In genomic region chr19:10877608-10878007, GRCh38 we compare ENCODE assay signal across 8 cellular contexts. TPM values are rescaled to one million over a fixed set of nuclear protein-coding genes. Genes with fewer than 3 reads are reported as not detected.
DNase-seq lines count a peak whose midpoint lies in the region; ATAC-seq and TF ChIP-seq lines count a peak whose summit lies in the region.
"Not testable (repeated sequence)": the region's sequence is repeated elsewhere in the genome, so short reads cannot be mapped to it uniquely, and the experiment has no call there.
"Had no signal": no experiment of that assay in that cellular context is flagged by ENCODE, and none has a peak within 500 bp of the region (broad histone marks: within the 10 kb centered on the region; RNA-seq: fewer than 3 reads in every experiment).

No MANE protein-coding gene starts in this region.

- H2AFZ ChIP-seq in GM23338; OCI-LY7 (ENCODE audit: low read length): not testable (repeated sequence)

- CTCF ChIA-PET in OCI-LY7 (lab: Charles Lee; ENCODE audit: unreplicated experiment): not testable (repeated sequence)
- CTCF ChIA-PET in activated CD4-positive, alpha-beta memory T cell treated with anti-CD3 and anti-CD28 coated beads for 36 hours (lab: Charles Lee): interaction anchor here (1.3 to 2.7 kb wide), 3 partner anchors 13 to 59 kb away, joined by 3 to 16 read pairs (median 4); no protein-coding TSS in a partner anchor

- H3K27ac Mint-ChIP-seq in GM23338 (peak overlapping the region; percentile 98), nephron (peak overlapping the region in 2 of 3 experiments; percentile 45 to 59)
- H3K27ac Mint-ChIP-seq in activated CD4-positive, alpha-beta memory T cell treated with anti-CD3 and anti-CD28 coated beads for 36 hours: peak overlapping the region; percentile 81
- peak overlapping the region; percentile 79 for H3K27ac Mint-ChIP-seq in activated naive CD8-positive, alpha-beta T cell treated with anti-CD3 and anti-CD28 coated beads, Interleukin-2, amount 50 U/mL, for 24 hours
- peak overlapping the region; percentile 88 for H3K27ac Mint-ChIP-seq in stimulated activated effector memory CD8-positive, alpha-beta T cell treated with anti-CD3 and anti-CD28 coated beads, Interleukin-12 subunit alpha, Interleukin-12 subunit beta, amount 100 ng/mL, for 72 hours

- ATAC-seq in GM23338; activated naive CD8-positive, alpha-beta T cell treated with anti-CD3 and anti-CD28 coated beads, Interleukin-2, amount 50 U/mL, for 24 hours; stimulated activated effector memory CD8-positive, alpha-beta T cell treated with anti-CD3 and anti-CD28 coated beads, Interleukin-12 subunit alpha, Interleukin-12 subunit beta, amount 100 ng/mL, for 72 hours: not testable (repeated sequence)

- H3K4me1 Mint-ChIP-seq in GM23338 (peaks cover 51% of the 10 kb centered on the region), nephron (peaks cover 36% of the 10 kb centered on the region)
- H3K4me1 Mint-ChIP-seq in activated CD4-positive, alpha-beta memory T cell treated with anti-CD3 and anti-CD28 coated beads for 36 hours (ENCODE audit: low read depth): peaks cover 36% of the 10 kb centered on the region
- peaks cover 49% of the 10 kb centered on the region for H3K4me1 Mint-ChIP-seq in activated naive CD8-positive, alpha-beta T cell treated with anti-CD3 and anti-CD28 coated beads, Interleukin-2, amount 50 U/mL, for 24 hours
- peaks cover 31% of the 10 kb centered on the region for H3K4me1 Mint-ChIP-seq in stimulated activated effector memory CD8-positive, alpha-beta T cell treated with anti-CD3 and anti-CD28 coated beads, Interleukin-12 subunit alpha, Interleukin-12 subunit beta, amount 100 ng/mL, for 72 hours

- not testable (repeated sequence) for TF ChIP-seq POLR2A in esophagus squamous epithelium (IDR thresholded peaks at IDR 0.05)

- peaks cover 11% of the 10 kb centered on the region for H4K20me1 ChIP-seq in GM23338 (replicated peaks; ENCODE audit: insufficient read depth)
- H4K20me1 ChIP-seq in OCI-LY7 (ENCODE audit: insufficient read depth, low read length): not testable (repeated sequence)

- H3K27ac ChIP-seq in GM23338 (ENCODE audit: low read depth) (peak overlapping the region; percentile 62), OCI-LY7 (ENCODE audit: low read depth, low read length, poor library complexity, severe bottlenecking) (peak overlapping the region; percentile 90), esophagus squamous epithelium (peak overlapping the region in 3 of 4 donors; percentile 66 to 72 (median 66))

- not testable (repeated sequence) for H3K4me2 ChIP-seq in GM23338
- H3K4me2 ChIP-seq in OCI-LY7 (ENCODE audit: low read length): peak overlapping the region; percentile 86

- not testable (repeated sequence) for H3K36me3 ChIP-seq in GM23338 (ENCODE audit: insufficient read depth); esophagus squamous epithelium
- peaks cover 39% of the 10 kb centered on the region for H3K36me3 ChIP-seq in OCI-LY7 (ENCODE audit: insufficient read depth, low read length)

- not testable (repeated sequence) for H3K4me3 ChIP-seq in GM23338, esophagus squamous epithelium
- peak overlapping the region; percentile 66 for H3K4me3 ChIP-seq in OCI-LY7 (ENCODE audit: low read depth, low read length, poor library complexity, severe bottlenecking)

- peaks cover 21% of the 10 kb centered on the region for H3K36me3 Mint-ChIP-seq in GM23338 (ENCODE audit: low read depth)
- not testable (repeated sequence) for H3K36me3 Mint-ChIP-seq in activated CD4-positive, alpha-beta memory T cell treated with anti-CD3 and anti-CD28 coated beads for 36 hours; activated naive CD8-positive, alpha-beta T cell treated with anti-CD3 and anti-CD28 coated beads, Interleukin-2, amount 50 U/mL, for 24 hours (ENCODE audit: low read depth); nephron (ENCODE audit: low read depth)
- H3K36me3 Mint-ChIP-seq in stimulated activated effector memory CD8-positive, alpha-beta T cell treated with anti-CD3 and anti-CD28 coated beads, Interleukin-12 subunit alpha, Interleukin-12 subunit beta, amount 100 ng/mL, for 72 hours: peaks cover 25% of the 10 kb centered on the region

- peaks cover 39% of the 10 kb centered on the region for H3F3A ChIP-seq in GM23338 (replicated peaks; ENCODE audit: low read depth)

- H3K4me3 Mint-ChIP-seq in GM23338; activated CD4-positive, alpha-beta memory T cell treated with anti-CD3 and anti-CD28 coated beads for 36 hours; activated naive CD8-positive, alpha-beta T cell treated with anti-CD3 and anti-CD28 coated beads, Interleukin-2, amount 50 U/mL, for 24 hours; nephron: not testable (repeated sequence)
- H3K4me3 Mint-ChIP-seq in stimulated activated effector memory CD8-positive, alpha-beta T cell treated with anti-CD3 and anti-CD28 coated beads, Interleukin-12 subunit alpha, Interleukin-12 subunit beta, amount 100 ng/mL, for 72 hours: peak overlapping the region; percentile 46

- BruUV-seq in OCI-LY7 (replicated peaks; lab: Mats Ljungman, UMichigan): not testable (repeated sequence)

- WGBS in esophagus squamous epithelium, 2 donors: 92 to 96% methylated on average over 9 of the region's 9 CpGs

- H3K4me1 ChIP-seq in GM23338 (ENCODE audit: insufficient read depth) (peaks cover 45% of the 10 kb centered on the region), OCI-LY7 (ENCODE audit: insufficient read depth, low read length, poor library complexity, severe bottlenecking) (peaks cover 68% of the 10 kb centered on the region), esophagus squamous epithelium (peaks cover 16 to 84% (median 45%) of the 10 kb centered on the region in 3 donors)

- H3K27me3 ChIP-seq in GM23338 (ENCODE audit: insufficient read depth); esophagus squamous epithelium: not testable (repeated sequence)

- intact Hi-C loops in OCI-LY7 (cut with micrococcal nuclease; ENCODE audit: unreplicated experiment): loop anchor here (10.0 kb wide), 1 partner anchor 313 kb away; the partner anchor contains the start of genes CDKN2D and KRI1
- intact Hi-C loops in activated CD4-positive, alpha-beta memory T cell treated with anti-CD3 and anti-CD28 coated beads for 36 hours (cut with micrococcal nuclease): loop anchor here (2.0 kb wide), 1 partner anchor 51 kb away; the partner anchor contains the start of genes TIMM29 and YIPF2
- intact Hi-C loops in esophagus squamous epithelium (cut with DNase I): not testable (repeated sequence)

- not testable (repeated sequence) for H3K9me3 ChIP-seq in OCI-LY7 (ENCODE audit: low read length); esophagus squamous epithelium

- H3K27me3 Mint-ChIP-seq in GM23338 (ENCODE audit: insufficient read depth, low read depth, poor library complexity): peaks cover 25% of the 10 kb centered on the region
- H3K27me3 Mint-ChIP-seq in activated CD4-positive, alpha-beta memory T cell treated with anti-CD3 and anti-CD28 coated beads for 36 hours; activated naive CD8-positive, alpha-beta T cell treated with anti-CD3 and anti-CD28 coated beads, Interleukin-2, amount 50 U/mL, for 24 hours; nephron (ENCODE audit: low read depth): not testable (repeated sequence)

- TF ChIP-seq CTCF in GM23338 (conservative IDR thresholded peaks at IDR 0.05; ENCODE audit: low read depth in 2 of 2); OCI-LY7 (conservative IDR thresholded peaks at IDR 0.05; ENCODE audit: low read length); esophagus squamous epithelium (IDR thresholded peaks at IDR 0.05); nephron (IDR thresholded peaks at IDR 0.05; ENCODE audit: unreplicated experiment in 3 of 3): not testable (repeated sequence)

- not testable (repeated sequence) for DNase-seq in GM23338 (ENCODE audit: low spot score); OCI-LY7 (ENCODE audit: low spot score); activated CD4-positive, alpha-beta memory T cell treated with anti-CD3 and anti-CD28 coated beads for 36 hours; activated naive CD8-positive, alpha-beta T cell treated with anti-CD3 and anti-CD28 coated beads, Interleukin-2, amount 50 U/mL, for 24 hours; esophagus squamous epithelium (lab: John Stamatoyannopoulos, UW); stimulated activated effector memory CD8-positive, alpha-beta T cell treated with anti-CD3 and anti-CD28 coated beads, Interleukin-12 subunit alpha, Interleukin-12 subunit beta, amount 100 ng/mL, for 72 hours (ENCODE audit: low spot score in 2 of 2)

- H3K79me2 ChIP-seq in GM23338 (replicated peaks; ENCODE audit: insufficient read depth) (peaks cover 95% of the 10 kb centered on the region), OCI-LY7 (ENCODE audit: insufficient read depth, low read depth, low read length) (peaks cover 100% of the 10 kb centered on the region)

- not testable (repeated sequence) for H3K9me3 Mint-ChIP-seq in GM23338; activated CD4-positive, alpha-beta memory T cell treated with anti-CD3 and anti-CD28 coated beads for 36 hours; activated naive CD8-positive, alpha-beta T cell treated with anti-CD3 and anti-CD28 coated beads, Interleukin-2, amount 50 U/mL, for 24 hours; nephron; stimulated activated effector memory CD8-positive, alpha-beta T cell treated with anti-CD3 and anti-CD28 coated beads, Interleukin-12 subunit alpha, Interleukin-12 subunit beta, amount 100 ng/mL, for 72 hours

- not testable (repeated sequence) for H3K9me2 ChIP-seq in GM23338 (ENCODE audit: insufficient read depth); OCI-LY7 (ENCODE audit: insufficient read depth, low read length)

- POLR2A ChIA-PET in OCI-LY7 (lab: Charles Lee): interaction anchor here (0.8 to 3.1 kb wide), 4 partner anchors 10 to 94 kb away, joined by 3 to 19 read pairs (median 4); partner anchors contain the start of gene TMED1
- POLR2A ChIA-PET in activated CD4-positive, alpha-beta memory T cell treated with anti-CD3 and anti-CD28 coated beads for 36 hours (lab: Charles Lee): not testable (repeated sequence)

RNA-seq across cellular contexts. Expression of gene CARM1, which starts 6.3 kb away (rescaled TPM):
- 118 and 125 TPM in 2 replicates for total RNA-seq in GM23338 (2014; rRNA removed; shearing (Covaris generic))
- polyA plus RNA-seq in GM23338 (2016; fragmentation: Nextera tagmentation; extraction: Ambion mirVana): 40.3 and 43.3 TPM in 2 replicates
- 35.1 and 41.2 TPM in 2 replicates for total RNA-seq in OCI-LY7 (2014; rRNA removed; shearing (Covaris generic))
- total RNA-seq in OCI-LY7 (2022) (107 and 108 TPM in 2 replicates), esophagus squamous epithelium (10 to 100 TPM; 21.4 to 35.4 (median 28.5) TPM)
- 10 to 100 TPM; 75.0 to 78.3 TPM for total RNA-seq in activated CD4-positive, alpha-beta memory T cell treated with anti-CD3 and anti-CD28 coated beads for 36 hours

RNA-seq across cellular contexts. Expression of gene C19orf38, which starts 29.4 kb away (rescaled TPM):
- total RNA-seq in GM23338 (2014; rRNA removed; shearing (Covaris generic)): 0.78 TPM in 1 of 2 replicates, not detected in the other
- polyA plus RNA-seq in GM23338 (2016; fragmentation: Nextera tagmentation; extraction: Ambion mirVana): 0.43 and 0.45 TPM in 2 replicates
- 4.2 and 5.2 TPM in 2 replicates for total RNA-seq in OCI-LY7 (2014; rRNA removed; shearing (Covaris generic))
- total RNA-seq in OCI-LY7 (2022) (4.9 and 7.5 TPM in 2 replicates), esophagus squamous epithelium (1 to 10 TPM in 1 of 4 donors, under 1 TPM in 1, not detected in 2; 0.38 to 1.3 TPM)
- total RNA-seq in activated CD4-positive, alpha-beta memory T cell treated with anti-CD3 and anti-CD28 coated beads for 36 hours: 1 to 10 TPM; 1.4 to 1.7 TPM
- total RNA-seq: esophagus mucosa had no signal

RNA-seq across cellular contexts. Expression of gene TMED1, which starts 41.6 kb away (rescaled TPM):
- 28.5 and 37.2 TPM in 2 replicates for total RNA-seq in GM23338 (2014; rRNA removed; shearing (Covaris generic))
- polyA plus RNA-seq in GM23338 (2016; fragmentation: Nextera tagmentation; extraction: Ambion mirVana): 27.7 and 29.7 TPM in 2 replicates
- 20.8 and 22.5 TPM in 2 replicates for total RNA-seq in OCI-LY7 (2014; rRNA removed; shearing (Covaris generic))
- total RNA-seq in OCI-LY7 (2022): 13.2 and 13.7 TPM in 2 replicates
- total RNA-seq in activated CD4-positive, alpha-beta memory T cell treated with anti-CD3 and anti-CD28 coated beads for 36 hours: 10 to 100 TPM; 18.8 to 19.1 TPM
- 10 to 100 TPM; 14.7 to 30.3 (median 24.1) TPM for total RNA-seq in esophagus squamous epithelium

RNA-seq across cellular contexts. Expression of gene YIPF2, which starts 50.8 kb away (rescaled TPM):
- 54.0 and 63.7 TPM in 2 replicates for total RNA-seq in GM23338 (2014; rRNA removed; shearing (Covaris generic))
- polyA plus RNA-seq in GM23338 (2016; fragmentation: Nextera tagmentation; extraction: Ambion mirVana): 36.3 and 45.3 TPM in 2 replicates
- 26.7 and 31.8 TPM in 2 replicates for total RNA-seq in OCI-LY7 (2014; rRNA removed; shearing (Covaris generic))
- total RNA-seq in OCI-LY7 (2022): 27.5 and 31.5 TPM in 2 replicates
- total RNA-seq in activated CD4-positive, alpha-beta memory T cell treated with anti-CD3 and anti-CD28 coated beads for 36 hours: 10 to 100 TPM; 25.6 to 28.4 TPM
- 10 to 100 TPM; 39.6 to 63.2 (median 44.0) TPM for total RNA-seq in esophagus squamous epithelium

RNA-seq across cellular contexts. Expression of gene TIMM29, which starts 51.0 kb away (rescaled TPM):
- 56.4 and 60.7 TPM in 2 replicates for total RNA-seq in GM23338 (2014; rRNA removed; shearing (Covaris generic))
- 23.7 and 24.1 TPM in 2 replicates for polyA plus RNA-seq in GM23338 (2016; fragmentation: Nextera tagmentation; extraction: Ambion mirVana)
- total RNA-seq in OCI-LY7 (2014; rRNA removed; shearing (Covaris generic)): 24.1 and 28.3 TPM in 2 replicates
- total RNA-seq in OCI-LY7 (2022) (26.2 and 27.3 TPM in 2 replicates), esophagus squamous epithelium (10 to 100 TPM; 23.6 to 35.6 (median 27.3) TPM)
- total RNA-seq in activated CD4-positive, alpha-beta memory T cell treated with anti-CD3 and anti-CD28 coated beads for 36 hours: 10 to 100 TPM; 15.6 to 16.4 TPM
